ENCODE assay signal across 8 cellular contexts in genomic region chr13:96822900-96823299, GRCh38.
A peak's percentile ranks its signal among the peaks of the same experiment; 100 is the strongest.
DNase-seq lines count a peak whose midpoint lies in the region; ATAC-seq, FAIRE-seq and TF ChIP-seq lines count a peak whose summit lies in the region.

No MANE protein-coding gene starts in this region.

- no peaks in the 10 kb centered on the region for H3K36me3 ChIP-seq in GM12878 (ENCODE audit: control insufficient read depth in 2 of 2, insufficient read depth in 2 of 2, low read length in 1 of 2)

- TF ChIP-seq CTCF in GM12874 (IDR thresholded peaks at IDR 0.05; ENCODE audit: insufficient read depth, low read depth, low read length) (peak; percentile 33; the same call in 1 of the 2 replicates), GM12878 (IDR thresholded peaks at IDR 0.05 in 2 of 3, conservative IDR thresholded peaks at IDR 0.05 in 1 of 3; ENCODE audit: control insufficient read depth in 2 of 3, extremely low read depth in 1 of 3, insufficient read depth in 1 of 3, low read depth in 3 of 3, low read length in 3 of 3) (peak; percentile 27 to 33 (median 33); a peak in 4 of 6 replicates)

- POLR2A ChIA-PET in GM12878 (lab: Charles Lee): no interaction called here

- no peak overlapping the region for H3K27ac ChIP-seq in GM12878 (ENCODE audit: control insufficient read depth, insufficient read depth)

- no TSS peak for BruUV-seq in GM12878 (replicated peaks; lab: Mats Ljungman, UMichigan)

- SMC1A ChIA-PET in GM12878 (lab: Charles Lee; ENCODE audit: uncharacterized antibody, unreplicated experiment): no interaction called here

- H3K4me3 ChIP-seq in GM12878: no peak overlapping the region

- ATAC-seq in GM12878 (peak; percentile 76), HG03280 (IDR thresholded peaks at IDR 0.05; ENCODE audit: unreplicated experiment) (no peak)

- RAD21 ChIA-PET in GM12878 (lab: Charles Lee; ENCODE audit: unreplicated experiment): no interaction called here

- H3K79me2 ChIP-seq in GM12878 (ENCODE audit: control insufficient read depth, insufficient read depth, low read length): no peaks in the 10 kb centered on the region

- no peak for TF ChIP-seq POLR2A in GM12878 (IDR thresholded peaks at IDR 0.05; ENCODE audit: low read depth, low read length)

- no peak overlapping the region for H3K4me2 ChIP-seq in GM12878 (ENCODE audit: control insufficient read depth, insufficient read depth)

- peak; percentile 21; the same call in 1 of the 2 replicates for TF ChIP-seq RAD21 in GM12878 (IDR thresholded peaks at IDR 0.05; ENCODE audit: insufficient read depth, low read depth, low read length)

- TF ChIP-seq EP300 in GM12878 (IDR thresholded peaks at IDR 0.05; ENCODE audit: borderline replicate concordance in 1 of 2, control insufficient read depth in 1 of 2, low read depth in 2 of 2, low read length in 2 of 2): no peak

- H3K27me3 ChIP-seq in GM12878 (replicated peaks in 1 of 2; ENCODE audit: control insufficient read depth in 2 of 2, insufficient read depth in 2 of 2, low read length in 1 of 2): no peaks in the 10 kb centered on the region

- H3K9me3 ChIP-seq in GM12878 (replicated peaks; ENCODE audit: control insufficient read depth, insufficient read depth, low read length): no peaks in the 10 kb centered on the region

- H4K20me1 ChIP-seq in GM12878 (ENCODE audit: control insufficient read depth, insufficient read depth): no peaks in the 10 kb centered on the region

- intact Hi-C loops in GM12878 (cut with micrococcal nuclease; ENCODE audit: unreplicated experiment) (no loop called here), posterior vena cava (cut with DNase I) (loop anchor here in 1 of 2 donors (5.0 kb wide), 1 partner anchor 654 kb away; no protein-coding TSS in a partner anchor)

- no peaks in the 10 kb centered on the region for H3K4me1 ChIP-seq in GM12878 (ENCODE audit: control insufficient read depth, insufficient read depth, low read length)

- no peak overlapping the region for H2AFZ ChIP-seq in GM12878 (ENCODE audit: control insufficient read depth, low read depth, low read length)

- no peak overlapping the region for H3K9ac ChIP-seq in GM12878 (ENCODE audit: control insufficient read depth, insufficient read depth, low read length)

- FAIRE-seq in GM12878 (lab: Jason Lieb, UNC): no peak

- peak; percentile 47 for DNase-seq in HT1080 (ENCODE audit: low read depth)
- no peak for DNase-seq in GM12878 (ENCODE audit: low read depth, low spot score)
- DNase-seq in myocyte (ENCODE audit: low read depth): peak; percentile 24
- DNase-seq in posterior vena cava (ENCODE audit: low spot score): no peak
- DNase-seq in central memory CD4-positive, alpha-beta T cell: no peak
- no peak for DNase-seq in activated naive CD4-positive, alpha-beta T cell treated with anti-CD3 and anti-CD28 coated beads, Interleukin-2, amount 50 U/mL, for 16 hours

- CTCF ChIA-PET in GM12878 (lab: Yijun Ruan, JAX): no interaction called here

- in situ Hi-C loops in GM12878 (cut with MboI): loop anchor here (10.0 kb wide), 1 partner anchor 798 kb away; no protein-coding TSS in a partner anchor

TF ChIP-seq in GM12878, 131 proteins besides CTCF, POLR2A, EP300 and RAD21:
- TF ChIP-seq ZBTB4 (CRISPR knock-in tag; IDR thresholded peaks at IDR 0.05) (no peak), RB1 (IDR thresholded peaks at IDR 0.05; ENCODE audit: borderline replicate concordance) (no peak), TCF3 (IDR thresholded peaks at IDR 0.05; ENCODE audit: borderline replicate concordance, insufficient read depth, low read depth, low read length) (no peak), FOXK2 (IDR thresholded peaks at IDR 0.05) (no peak), HDAC2 (IDR thresholded peaks at IDR 0.05) (no peak), POLR2AphosphoS5 (IDR thresholded peaks at IDR 0.05; ENCODE audit: low read length) (no peak), RELB (IDR thresholded peaks at IDR 0.05; ENCODE audit: low read depth) (no peak), SIX5 (IDR thresholded peaks at IDR 0.05; ENCODE audit: low read depth, low read length, severe bottlenecking) (no peak), CHD4 (IDR thresholded peaks at IDR 0.05) (no peak), ZNF217 (IDR thresholded peaks at IDR 0.05) (no peak), ATF3 (IDR thresholded peaks at IDR 0.05; ENCODE audit: borderline replicate concordance, extremely low read depth, low read depth, low read length) (no peak), SREBF2 (IDR thresholded peaks at IDR 0.05; ENCODE audit: low read length) (no peak), USF2 (IDR thresholded peaks at IDR 0.05; ENCODE audit: borderline replicate concordance, low read depth, low read length) (no peak), IRF3 (IDR thresholded peaks at IDR 0.05) (no peak), BMI1 (IDR thresholded peaks at IDR 0.05; ENCODE audit: borderline replicate concordance) (no peak), BHLHE40 (IDR thresholded peaks at IDR 0.05; ENCODE audit: borderline replicate concordance in 1 of 2, low read depth in 2 of 2, low read length in 1 of 2) (no peak), RUNX3 (IDR thresholded peaks at IDR 0.05; ENCODE audit: low read length) (no peak), BACH1 (IDR thresholded peaks at IDR 0.05; ENCODE audit: borderline replicate concordance) (no peak), IRF4 (IDR thresholded peaks at IDR 0.05; ENCODE audit: low read depth, low read length) (no peak)

Comparison
In these comparisons a context has a peak if more than half of its experiments do, and no peak if none do; other contexts are left out.
1. DNase-seq: peak in HT1080 (single experiment) and myocyte (single experiment); none in GM12878 (single experiment), posterior vena cava (single experiment), central memory CD4-positive, alpha-beta T cell (single experiment) and activated naive CD4-positive, alpha-beta T cell treated with anti-CD3 and anti-CD28 coated beads, Interleukin-2, amount 50 U/mL, for 16 hours (single experiment).